In the genomic region with DNA sequence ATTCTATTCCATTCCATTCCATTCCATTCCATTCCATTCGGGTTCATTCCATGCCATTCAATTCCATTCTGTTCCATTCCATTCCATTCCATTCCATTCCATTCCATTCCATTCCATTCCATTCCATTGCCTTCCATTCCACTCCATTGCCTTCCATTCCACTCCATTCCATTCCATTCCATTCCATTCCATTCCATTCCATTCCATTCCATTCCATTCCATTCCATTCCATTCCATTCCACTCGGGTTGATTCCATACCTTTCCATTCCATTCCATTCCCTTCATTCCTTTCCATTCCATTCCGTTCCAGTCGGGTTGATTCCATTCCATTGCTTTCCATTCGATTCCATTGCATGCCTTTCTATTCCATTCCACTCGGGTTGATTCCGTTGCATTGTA, we compare ENCODE assay signal across 8 cellular contexts.
A peak's percentile ranks its signal among the peaks of the same experiment; 100 is the strongest.
DNase-seq lines count a peak whose midpoint lies in the region; ATAC-seq, FAIRE-seq and TF ChIP-seq lines count a peak whose summit lies in the region.
"Not testable (repeated sequence)": the region's sequence is repeated elsewhere in the genome, so short reads cannot be mapped to it uniquely, and the experiment has no call there.

No MANE protein-coding gene starts in this region.

- not testable (repeated sequence) for H3K79me2 ChIP-seq in HepG2 (ENCODE audit: insufficient read depth, low read length); neural progenitor cell (ENCODE audit: low read depth)

- not testable (repeated sequence) for DNase-seq in foreskin keratinocyte; HepG2 (ENCODE audit: low spot score); neural progenitor cell (ENCODE audit: low spot score); upper lobe of left lung

- not testable (repeated sequence) for H3K36me3 ChIP-seq in HepG2 (replicated peaks in 1 of 2; ENCODE audit: control insufficient read depth in 1 of 2, insufficient read depth in 2 of 2, low read length in 2 of 2); neural progenitor cell; upper lobe of left lung

- H3K27me3 Mint-ChIP-seq in neural progenitor cell (ENCODE audit: insufficient read depth, low read depth) = peaks cover 20% of the 10 kb centered on the region

- POLR2A ChIA-PET in HepG2 (lab: Yijun Ruan, JAX) = not testable (repeated sequence)

- in situ Hi-C loops in HepG2 (cut with HindIII; ENCODE audit: extremely low pct_ligation_motif_present, low pct_unique_long_range_greater_than_20kb) = not testable (repeated sequence)

- not testable (repeated sequence) for BruUV-seq in HepG2 (replicated peaks; lab: Mats Ljungman, UMichigan)

- not testable (repeated sequence) for TF ChIP-seq RAD21 in HepG2 (CRISPR knock-in tag; IDR thresholded peaks at IDR 0.05)

- peaks cover 33% of the 10 kb centered on the region for H3K9me3 Mint-ChIP-seq in neural progenitor cell

- H2AFZ ChIP-seq in HepG2 (ENCODE audit: low read length); neural progenitor cell (replicated peaks): not testable (repeated sequence)

- H4K20me1 ChIP-seq in HepG2 (ENCODE audit: insufficient read depth, low read length); neural progenitor cell (ENCODE audit: low read depth): not testable (repeated sequence)

- not testable (repeated sequence) for FAIRE-seq in HepG2 (lab: Jason Lieb, UNC)

- WGBS in HepG2 (ENCODE audit: low lambda C conversion rate) = 5% methylated on average over 7 of the region's 7 CpGs
- WGBS in upper lobe of left lung, 2 donors = 56 to 60% methylated on average over 7 of the region's 7 CpGs

- not testable (repeated sequence) for TF ChIP-seq POLR2A in HepG2 (IDR thresholded peaks at IDR 0.05; ENCODE audit: insufficient read depth in 1 of 2, low read depth in 2 of 2, low read length in 2 of 2); upper lobe of left lung (IDR thresholded peaks at IDR 0.05)

- H3K36me3 Mint-ChIP-seq in neural progenitor cell = peaks cover 16% of the 10 kb centered on the region

- H3K27ac ChIP-seq in foreskin keratinocyte; HepG2 (ENCODE audit: extremely low read length, insufficient read depth, low read length); neural progenitor cell; upper lobe of left lung: not testable (repeated sequence)

- H3K9me3 ChIP-seq in HepG2 (ENCODE audit: low read length) = peaks cover 51% of the 10 kb centered on the region
- H3K9me3 ChIP-seq in neural progenitor cell (ENCODE audit: low read depth) = peaks cover 43% of the 10 kb centered on the region
- peaks cover 3 to 27% (median 10%) of the 10 kb centered on the region in 4 donors for H3K9me3 ChIP-seq in upper lobe of left lung

- intact Hi-C loops in HepG2 (cut with micrococcal nuclease; ENCODE audit: unreplicated experiment) = not testable (repeated sequence)

- H3F3A ChIP-seq in neural progenitor cell (ENCODE audit: low read depth) = not testable (repeated sequence)

- CTCF ChIA-PET in HepG2 (lab: Yijun Ruan, JAX; ENCODE audit: low intra/inter-chr PET ratio, low total read pairs) = not testable (repeated sequence)

- ATAC-seq in GM18498 (IDR thresholded peaks at IDR 0.05; ENCODE audit: unreplicated experiment) (peak; percentile 37), GM21528 (IDR thresholded peaks at IDR 0.05; ENCODE audit: low FRiP score, unreplicated experiment) (peak; percentile 35), HG03175 (IDR thresholded peaks at IDR 0.05; ENCODE audit: unreplicated experiment) (peak; percentile 33), SK-N-SH treated with all-trans-retinoic acid at 6 μM for 48 hours (peak; percentile 49), foreskin keratinocyte (peak; percentile 38), HepG2 (peak; percentile 44), upper lobe of left lung (ENCODE audit: low FRiP score in 2 of 2) (peak; percentile 66 to 79)

- H3K4me3 Mint-ChIP-seq in neural progenitor cell = peak overlapping the region; percentile 0

- not testable (repeated sequence) for H3K4me2 ChIP-seq in HepG2 (ENCODE audit: low read depth, low read length); neural progenitor cell

- H3K27me3 ChIP-seq in foreskin keratinocyte; HepG2 (ENCODE audit: control insufficient read depth in 1 of 2, insufficient read depth in 2 of 2, low read length in 2 of 2); neural progenitor cell; upper lobe of left lung: not testable (repeated sequence)

- not testable (repeated sequence) for H3K4me3 ChIP-seq in HepG2 (replicated peaks in 1 of 3; ENCODE audit: insufficient read depth in 1 of 3, low read depth in 2 of 3, low read length in 3 of 3); neural progenitor cell; upper lobe of left lung

- H3K27ac Mint-ChIP-seq in neural progenitor cell = not testable (repeated sequence)

- not testable (repeated sequence) for H3K4me1 Mint-ChIP-seq in neural progenitor cell

- not testable (repeated sequence) for H3K4me1 ChIP-seq in foreskin keratinocyte; HepG2 (ENCODE audit: insufficient read depth, low read length); neural progenitor cell; upper lobe of left lung

- not testable (repeated sequence) for TF ChIP-seq CTCF in foreskin keratinocyte (conservative IDR thresholded peaks at IDR 0.05); HepG2 (CRISPR knock-in tag; IDR thresholded peaks at IDR 0.05); neural progenitor cell (IDR thresholded peaks at IDR 0.05); upper lobe of left lung (IDR thresholded peaks at IDR 0.05)

- TF ChIP-seq EP300 in HepG2 (IDR thresholded peaks at IDR 0.05; ENCODE audit: low read depth in 2 of 2, low read length in 2 of 2); HepG2 (CRISPR knock-in tag; IDR thresholded peaks at IDR 0.05; ENCODE audit: borderline replicate concordance); upper lobe of left lung (IDR thresholded peaks at IDR 0.05): not testable (repeated sequence)

- H3K9ac ChIP-seq in HepG2 (ENCODE audit: insufficient read depth, low read depth, low read length); neural progenitor cell: not testable (repeated sequence)
